In genomic region chr11:60840711-60841430, GRCh38 we compare ENCODE assay signal across 8 cellular contexts. TPM values are rescaled to one million over a fixed set of nuclear protein-coding genes. Genes with fewer than 3 reads are reported as not detected.
DNase-seq lines count a peak whose midpoint lies in the region; ATAC-seq and TF ChIP-seq lines count a peak whose summit lies in the region.

No MANE protein-coding gene starts in this region.

- H2AFZ ChIP-seq in GM23248: 0 out of 2 replicates have a peak overlapping the region, but pooled peaks have one; percentile 88

- H3K27ac ChIP-seq in GM23248: 0 out of 2 replicates have a peak overlapping the region, but pooled peaks have one; percentile 16
- H3K27ac ChIP-seq in heart right ventricle: peak overlapping the region; percentile 64 to 88 (median 80)

- H4K20me1 ChIP-seq in GM23248 (ENCODE audit: insufficient read depth): no peaks in the 10 kb centered on the region

- no peaks in the 10 kb centered on the region for H3K9me2 ChIP-seq in GM23248 (ENCODE audit: insufficient read depth)

- TF ChIP-seq CTCF in heart right ventricle (IDR thresholded peaks at IDR 0.05): no peak

- H3K9me3 Mint-ChIP-seq in activated CD4-positive, alpha-beta memory T cell treated with anti-CD3 and anti-CD28 coated beads, Interleukin-2, amount 10 ng/mL, durations not matched to agents 7 days and 5 days: no peaks in the 10 kb centered on the region

- peaks cover 40% of the 10 kb centered on the region for H3K79me2 ChIP-seq in GM23248 (ENCODE audit: insufficient read depth)

- H3K4me1 Mint-ChIP-seq in activated CD4-positive, alpha-beta memory T cell treated with anti-CD3 and anti-CD28 coated beads, Interleukin-2, amount 10 ng/mL, durations not matched to agents 7 days and 5 days: peaks cover 68% of the 10 kb centered on the region

- H3K36me3 Mint-ChIP-seq in activated CD4-positive, alpha-beta memory T cell treated with anti-CD3 and anti-CD28 coated beads, Interleukin-2, amount 10 ng/mL, durations not matched to agents 7 days and 5 days (ENCODE audit: low read depth): no peaks in the 10 kb centered on the region

- intact Hi-C loops in heart right ventricle (cut with DNase I): loop anchor here in 3 of 10 donors (5.0 kb wide), 1 partner anchor 36 kb away; no protein-coding TSS in a partner anchor

- in situ Hi-C loops in GM23248 (cut with MboI): no loop called here

- H3K4me3 ChIP-seq in GM23248: no peak overlapping the region
- peak overlapping the region in 7 of 10 donors; percentile 77 to 96 (median 85) for H3K4me3 ChIP-seq in heart right ventricle

- peak; percentile 89 for DNase-seq in GM23248
- no peak for DNase-seq in activated CD4-positive, alpha-beta memory T cell treated with anti-CD3 and anti-CD28 coated beads, Interleukin-2, amount 10 ng/mL, durations not matched to agents 7 days and 5 days
- DNase-seq in heart right ventricle: peak in 1 of 2 donors; percentile 79
- DNase-seq in smooth muscle cell of the brain vasculature (ENCODE audit: low read depth, low spot score): peak; percentile 99
- DNase-seq in NCI-H526 (lab: John Stamatoyannopoulos, UW): no peak
- DNase-seq in activated CD8-positive, alpha-beta memory T cell treated with anti-CD3 and anti-CD28 coated beads, Interleukin-2, amount 50 U/mL, for 4 hours: no peak

- no peak overlapping the region for H3K9ac ChIP-seq in GM23248

- CTCF ChIA-PET in activated CD4-positive, alpha-beta memory T cell treated with anti-CD3 and anti-CD28 coated beads, Interleukin-2, amount 10 ng/mL, durations not matched to agents 7 days and 5 days (lab: Charles Lee): interaction anchor here (1.1 to 4.9 kb wide), 4 partner anchors 9 to 75 kb away, joined by 3 to 23 read pairs (median 10); no protein-coding TSS in a partner anchor

- peak; percentile 23 to 72 (median 50) for ATAC-seq in heart right ventricle
- no peak for ATAC-seq in esophagus mucosa
- ATAC-seq in GM19397 (IDR thresholded peaks at IDR 0.05; ENCODE audit: unreplicated experiment): no peak

- H3K4me3 Mint-ChIP-seq in activated CD4-positive, alpha-beta memory T cell treated with anti-CD3 and anti-CD28 coated beads, Interleukin-2, amount 10 ng/mL, durations not matched to agents 7 days and 5 days: peak overlapping the region; percentile 79

- no peaks in the 10 kb centered on the region for H3K27me3 ChIP-seq in GM23248 (replicated peaks; ENCODE audit: insufficient read depth)
- no peaks in the 10 kb centered on the region for H3K27me3 ChIP-seq in heart right ventricle

- no peaks in the 10 kb centered on the region for H3K9me3 ChIP-seq in GM23248 (ENCODE audit: low read depth)
- H3K9me3 ChIP-seq in heart right ventricle: no peaks in the 10 kb centered on the region

- H3K27me3 Mint-ChIP-seq in activated CD4-positive, alpha-beta memory T cell treated with anti-CD3 and anti-CD28 coated beads, Interleukin-2, amount 10 ng/mL, durations not matched to agents 7 days and 5 days: no peaks in the 10 kb centered on the region

- WGBS in GM23248 (ENCODE audit: low coverage in 1 of 2, low lambda C conversion rate in 2 of 2, missing lambda C conversion rate in 2 of 2), 2 experiments: 56 to 57% methylated on average over 12 of the region's 12 CpGs
- WGBS in heart right ventricle, 2 donors: 63 to 68% methylated on average over 12 of the region's 12 CpGs

- H3K36me3 ChIP-seq in GM23248 (ENCODE audit: low read depth): no peaks in the 10 kb centered on the region
- peaks cover 0 to 9% (median 0%) of the 10 kb centered on the region in 9 donors for H3K36me3 ChIP-seq in heart right ventricle

- H3K4me2 ChIP-seq in GM23248 (ENCODE audit: unreplicated experiment): peak overlapping the region; percentile 45

- H3K4me1 ChIP-seq in GM23248 (ENCODE audit: insufficient read depth): peaks cover 35% of the 10 kb centered on the region
- H3K4me1 ChIP-seq in heart right ventricle: peaks cover 23 to 59% (median 38%) of the 10 kb centered on the region in 9 donors

- H3F3A ChIP-seq in GM23248 (ENCODE audit: insufficient read depth): peaks cover 6% of the 10 kb centered on the region; the same call in 1 of the 2 replicates

- POLR2A ChIA-PET in activated CD4-positive, alpha-beta memory T cell treated with anti-CD3 and anti-CD28 coated beads, Interleukin-2, amount 10 ng/mL, durations not matched to agents 7 days and 5 days (lab: Charles Lee): interaction anchor here (1.0 to 1.2 kb wide), 2 partner anchors 30 to 47 kb away, joined by 3 read pairs; no protein-coding TSS in a partner anchor

- peak overlapping the region; percentile 42 for H3K27ac Mint-ChIP-seq in activated CD4-positive, alpha-beta memory T cell treated with anti-CD3 and anti-CD28 coated beads, Interleukin-2, amount 10 ng/mL, durations not matched to agents 7 days and 5 days

RNA-seq across cellular contexts. Expression of gene CCDC86, which starts 1.0 kb away (rescaled TPM):
- 8.2 and 10.7 TPM in 2 replicates for total RNA-seq in GM23248 (2014; rRNA removed; shearing (Covaris generic))
- polyA plus RNA-seq in GM23248 (2016; fragmentation: Nextera tagmentation; extraction: Ambion mirVana): 37.6 and 38.0 TPM in 2 replicates
- total RNA-seq in activated CD4-positive, alpha-beta memory T cell treated with anti-CD3 and anti-CD28 coated beads, Interleukin-2, amount 10 ng/mL, durations not matched to agents 7 days and 5 days: 10 to 100 TPM; 15.3 to 16.5 TPM
- total RNA-seq in heart right ventricle: 10 to 100 TPM in 4 of 10 donors, 1 to 10 TPM in 6; 6.6 to 20.1 (median 9.2) TPM
- polyA plus RNA-seq in heart right ventricle: 10 to 100 TPM in 1 of 2 donors, 1 to 10 TPM in 1; 7.4 to 26.5 TPM
- 19.9 TPM for total RNA-seq in esophagus mucosa

RNA-seq across cellular contexts. Expression of gene PTGDR2, which starts 14.9 kb away (rescaled TPM):
- not detected in 2 replicates for total RNA-seq in GM23248 (2014; rRNA removed; shearing (Covaris generic))
- polyA plus RNA-seq in GM23248 (2016; fragmentation: Nextera tagmentation; extraction: Ambion mirVana): 0.06 TPM in 2 replicates
- total RNA-seq in activated CD4-positive, alpha-beta memory T cell treated with anti-CD3 and anti-CD28 coated beads, Interleukin-2, amount 10 ng/mL, durations not matched to agents 7 days and 5 days: 1 to 10 TPM; 5.7 TPM
- total RNA-seq in heart right ventricle: 1 to 10 TPM in 9 of 10 donors, under 1 TPM in 1; 0.35 to 5.1 (median 1.2) TPM
- polyA plus RNA-seq in heart right ventricle: 1 to 10 TPM in 1 of 2 donors, under 1 TPM in 1; 0.57 to 5.7 TPM
- total RNA-seq in esophagus mucosa: 0.12 TPM

RNA-seq across cellular contexts. Expression of gene ZP1, which starts 26.5 kb away (rescaled TPM):
- total RNA-seq in GM23248 (2014; rRNA removed; shearing (Covaris generic)): 1.3 and 5.3 TPM in 2 replicates
- polyA plus RNA-seq in GM23248 (2016; fragmentation: Nextera tagmentation; extraction: Ambion mirVana): 0.51 and 1.0 TPM in 2 replicates
- under 1 TPM in 1 of 2 experiments, not detected in 1; 0.18 TPM for total RNA-seq in activated CD4-positive, alpha-beta memory T cell treated with anti-CD3 and anti-CD28 coated beads, Interleukin-2, amount 10 ng/mL, durations not matched to agents 7 days and 5 days
- under 1 TPM in 3 of 10 donors, not detected in 7; 0.16 to 0.33 (median 0.25) TPM for total RNA-seq in heart right ventricle
- polyA plus RNA-seq in heart right ventricle: under 1 TPM; 0.37 to 0.51 TPM
- not detected for total RNA-seq in esophagus mucosa

RNA-seq across cellular contexts. Expression of gene MS4A10, which starts 55.7 kb away (rescaled TPM):
- total RNA-seq in GM23248 (2014; rRNA removed; shearing (Covaris generic)): not detected in 2 replicates
- not detected in 2 replicates for polyA plus RNA-seq in GM23248 (2016; fragmentation: Nextera tagmentation; extraction: Ambion mirVana)
- total RNA-seq in activated CD4-positive, alpha-beta memory T cell treated with anti-CD3 and anti-CD28 coated beads, Interleukin-2, amount 10 ng/mL, durations not matched to agents 7 days and 5 days: not detected
- total RNA-seq in heart right ventricle: not detected
- polyA plus RNA-seq in heart right ventricle: not detected
- not detected for total RNA-seq in esophagus mucosa

Comparison
In these comparisons a context has a peak if more than half of its experiments do, and no peak if none do; other contexts are left out.
1. DNase-seq: peak in GM23248 (single experiment) and smooth muscle cell of the brain vasculature (single experiment); none in activated CD4-positive, alpha-beta memory T cell treated with anti-CD3 and anti-CD28 coated beads, Interleukin-2, amount 10 ng/mL, durations not matched to agents 7 days and 5 days (single experiment), NCI-H526 (0 of 2) and activated CD8-positive, alpha-beta memory T cell treated with anti-CD3 and anti-CD28 coated beads, Interleukin-2, amount 50 U/mL, for 4 hours (single experiment).
2. ATAC-seq: peak in heart right ventricle (8 of 8); none in esophagus mucosa (single experiment) and GM19397 (single experiment).